ENCODE assay signal across 11 cellular contexts in genomic region chr3:29922990-29923746, GRCh38.
DNase-seq lines count a peak whose midpoint lies in the region; ATAC-seq and TF ChIP-seq lines count a peak whose summit lies in the region.
"Had no signal": no experiment of that assay in that cellular context is flagged by ENCODE, and none has a peak within 500 bp of the region (broad histone marks: within the 10 kb centered on the region; RNA-seq: fewer than 3 reads in every experiment).

No MANE protein-coding gene starts in this region.

- WGBS in transverse colon (ENCODE audit: low coverage in 1 of 2), 2 donors = 35 to 36% methylated on average over 5 of the region's 5 CpGs

- no peak for TF ChIP-seq POLR2A in transverse colon (IDR thresholded peaks at IDR 0.05)

- intact Hi-C loops in transverse colon (cut with DNase I; ENCODE audit: low total_unique reads) = no loop called here

- in situ Hi-C loops in astrocyte of the spinal cord (cut with HindIII; ENCODE audit: low sequenced_read_pairs) (no loop called here), transverse colon (cut with MboI; ENCODE audit: low pct_ligation_motif_present in 1 of 4, low pct_unique_long_range_greater_than_20kb in 1 of 4, low sequenced_read_pairs in 3 of 4) (no loop called here)

- no peaks in the 10 kb centered on the region for H3K36me3 ChIP-seq in transverse colon
- H3K36me3 ChIP-seq: gastrocnemius medialis had no signal

- H3K9me3 ChIP-seq in transverse colon = no peaks in the 10 kb centered on the region
- H3K9me3 ChIP-seq: gastrocnemius medialis, psoas muscle had no signal

- DNase-seq in HS-5 (ENCODE audit: low read depth) = peak; percentile 58
- DNase-seq in astrocyte of the spinal cord (ENCODE audit: low read depth, low spot score) = peak; percentile 89
- peak; percentile 51 for DNase-seq in hepatic stellate cell (ENCODE audit: low spot score)
- peak; percentile 7 for DNase-seq in transverse colon
- no peak for DNase-seq in DMS153 treated with DMSO at 0.1 percent for 48 hours (lab: John Stamatoyannopoulos, UW; ENCODE audit: unreplicated experiment)
- no peak for DNase-seq in NCI-H69 (lab: John Stamatoyannopoulos, UW)
- DNase-seq: activated T-cell treated with anti-CD3 and anti-CD28 coated beads, Interleukin-2, amount 50 U/mL, for 24 hours; psoas muscle; stimulated activated naive CD8-positive, alpha-beta T cell treated with anti-CD3 and anti-CD28 coated beads, Interleukin-15, amount 100 ng/mL, for 72 hours had no signal

- H3K4me3 ChIP-seq in astrocyte of the spinal cord (ENCODE audit: low read depth, low read length) (no peak overlapping the region), transverse colon (no peak overlapping the region)
- H3K4me3 ChIP-seq: gastrocnemius medialis, psoas muscle had no signal

- H3K4me1 ChIP-seq in transverse colon = no peaks in the 10 kb centered on the region
- H3K4me1 ChIP-seq: gastrocnemius medialis, psoas muscle had no signal

- no peak for TF ChIP-seq EP300 in transverse colon (IDR thresholded peaks at IDR 0.05; ENCODE audit: low read depth)

- ATAC-seq in GM21576 (IDR thresholded peaks at IDR 0.05; ENCODE audit: unreplicated experiment) = no peak
- ATAC-seq: stimulated activated naive CD8-positive, alpha-beta T cell treated with anti-CD3 and anti-CD28 coated beads, Interleukin-15, amount 100 ng/mL, for 72 hours had no signal

- H3K27me3 ChIP-seq in transverse colon = no peaks in the 10 kb centered on the region
- H3K27me3 ChIP-seq: gastrocnemius medialis had no signal

- TF ChIP-seq CTCF in astrocyte of the spinal cord (IDR thresholded peaks at IDR 0.05; ENCODE audit: low read depth, low read length) = no peak
- TF ChIP-seq CTCF in transverse colon (IDR thresholded peaks at IDR 0.05) = no peak

- H3K27ac ChIP-seq in transverse colon = no peak overlapping the region
- H3K27ac ChIP-seq: gastrocnemius medialis, psoas muscle had no signal

Comparison
In these comparisons a context has a peak if more than half of its experiments do, and no peak if none do; other contexts are left out.
1. DNase-seq: peak in HS-5 (single experiment), astrocyte of the spinal cord (single experiment), hepatic stellate cell (single experiment) and transverse colon (single experiment); none in DMS153 treated with DMSO at 0.1 percent for 48 hours (single experiment) and NCI-H69 (single experiment).